25 cellular contexts compared by ENCODE assay signal in the genomic region with DNA sequence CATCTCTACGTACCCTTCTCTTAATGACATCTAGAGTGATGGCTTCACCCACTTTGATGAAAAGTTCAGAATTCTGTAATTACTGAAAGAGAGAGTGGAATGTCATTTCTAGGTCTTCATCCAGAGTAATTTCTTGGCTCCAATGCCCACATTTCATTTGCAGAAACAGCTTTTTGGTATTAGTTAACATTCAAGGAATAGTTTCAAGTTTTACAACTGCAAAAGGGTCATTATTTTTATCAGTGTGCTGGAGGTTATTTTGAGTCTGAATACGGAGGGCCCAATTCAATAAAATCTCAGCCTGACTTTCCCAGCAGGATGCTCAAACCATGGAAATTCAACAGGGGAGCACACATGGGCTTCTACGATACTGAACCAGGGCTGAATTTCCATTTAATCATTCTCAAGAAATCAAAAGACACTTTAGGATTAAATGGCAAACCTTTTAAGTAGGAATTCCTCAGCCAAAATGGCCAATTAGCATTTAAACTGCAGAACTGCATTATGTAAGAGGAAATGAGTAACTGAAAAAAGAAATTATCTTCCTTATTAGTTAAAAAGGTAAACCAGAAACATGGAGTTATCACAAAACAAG.
"Had no signal": no experiment of that assay in that cellular context is flagged by ENCODE, and none has a peak within 500 bp of the region (broad histone marks: within the 10 kb centered on the region; RNA-seq: fewer than 3 reads in every experiment).

No MANE protein-coding gene starts in this region.

- H3K27ac Mint-ChIP-seq: immature natural killer cell; natural killer cell; neural progenitor cell; progenitor cell of endocrine pancreas; stimulated activated memory B cell treated with anti-CD40 and anti-IgM and Interleukin-4, amounts not matched to agents 10 μg/mL and 1 μg/mL and 100 μg/mL, for 72 hours; type B pancreatic cell had no signal

- H3K9me3 Mint-ChIP-seq: type B pancreatic cell had no signal

- H2AFZ ChIP-seq: neural progenitor cell, parathyroid adenoma had no signal

- H3K79me2 ChIP-seq: parathyroid adenoma had no signal

- FAIRE-seq: endothelial cell of umbilical vein had no signal

- H3K36me3 Mint-ChIP-seq: neural progenitor cell; stimulated activated memory B cell treated with anti-CD40 and anti-IgM and Interleukin-4, amounts not matched to agents 10 μg/mL and 1 μg/mL and 100 μg/mL, for 72 hours; type B pancreatic cell had no signal

- H3K4me1 Mint-ChIP-seq: immature natural killer cell; natural killer cell; stimulated activated memory B cell treated with anti-CD40 and anti-IgM and Interleukin-4, amounts not matched to agents 10 μg/mL and 1 μg/mL and 100 μg/mL, for 72 hours had no signal

- H3K27ac ChIP-seq: colonic mucosa, esophagus muscularis mucosa, lower lobe of right lung, neural progenitor cell, parathyroid adenoma, spleen, testis, tibial artery had no signal

- H3K27me3 ChIP-seq: colonic mucosa, esophagus muscularis mucosa, neural progenitor cell, sigmoid colon, spleen, testis, tibial artery had no signal

- H3K9ac ChIP-seq: neural progenitor cell, parathyroid adenoma had no signal

- H3K4me1 ChIP-seq: colonic mucosa, esophagus muscularis mucosa, lower lobe of right lung, parathyroid adenoma, spleen, testis had no signal

- H3K4me3 ChIP-seq: colonic mucosa, esophagus muscularis mucosa, lower lobe of right lung, neural progenitor cell, sigmoid colon, spleen, testis, tibial artery had no signal

- DNase-seq: colonic mucosa; dermis blood vessel endothelial cell; effector memory CD4-positive, alpha-beta T cell; foreskin melanocyte; hypothalamus; immature natural killer cell; islet precursor cell; left ventricle myocardium superior; lower lobe of right lung; natural killer cell; right cardiac atrium; sigmoid colon; spleen; stimulated activated CD4-positive, alpha-beta T cell treated with anti-CD3 and anti-CD28 coated beads, Interleukin-4, amount 100 ng/mL, for 4 hours; stimulated activated naive CD8-positive, alpha-beta T cell treated with anti-CD3 and anti-CD28 coated beads, Interleukin-15, Interleukin-2, amounts not matched to agents 100 U/mL and 50 U/mL, for 24 hours; substantia nigra; testis; tibial artery had no signal

- H3K36me3 ChIP-seq: colonic mucosa, esophagus muscularis mucosa, lower lobe of right lung, neural progenitor cell, sigmoid colon, spleen, tibial artery had no signal

- H3K4me2 ChIP-seq: neural progenitor cell had no signal

- H3K9me3 ChIP-seq: colonic mucosa, lower lobe of right lung, sigmoid colon, testis, tibial artery had no signal

- H3K4me3 Mint-ChIP-seq: immature natural killer cell; natural killer cell; neural progenitor cell; stimulated activated memory B cell treated with anti-CD40 and anti-IgM and Interleukin-4, amounts not matched to agents 10 μg/mL and 1 μg/mL and 100 μg/mL, for 72 hours; type B pancreatic cell had no signal

- H3K27me3 Mint-ChIP-seq: progenitor cell of endocrine pancreas; stimulated activated memory B cell treated with anti-CD40 and anti-IgM and Interleukin-4, amounts not matched to agents 10 μg/mL and 1 μg/mL and 100 μg/mL, for 72 hours; type B pancreatic cell had no signal
